In the genomic region with DNA sequence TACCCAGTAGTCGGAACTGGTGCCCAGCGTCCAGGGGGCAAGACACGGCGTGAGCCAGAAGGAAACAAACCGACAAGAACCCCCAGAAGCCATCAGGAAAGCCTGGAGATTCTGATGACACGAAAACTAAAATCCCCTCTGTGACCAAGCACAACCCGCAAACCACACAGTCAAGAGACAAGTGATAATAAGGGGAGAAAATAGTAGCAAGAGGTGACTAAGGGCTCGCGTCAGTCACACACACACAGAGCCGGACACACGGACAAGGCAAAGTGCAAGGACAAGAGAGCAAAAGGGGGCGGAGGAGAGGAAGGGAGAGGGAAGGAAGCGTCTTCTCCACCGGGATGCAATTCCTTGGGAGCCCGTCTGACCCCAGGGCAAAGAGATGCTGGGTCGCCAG, we compare ENCODE assay signal across 8 cellular contexts. TPM values are rescaled to one million over a fixed set of nuclear protein-coding genes. Genes with fewer than 3 reads are reported as not detected.
DNase-seq lines count a peak whose midpoint lies in the region; ATAC-seq, FAIRE-seq and TF ChIP-seq lines count a peak whose summit lies in the region.
"Not testable (repeated sequence)": the region's sequence is repeated elsewhere in the genome, so short reads cannot be mapped to it uniquely, and the experiment has no call there.

No MANE protein-coding gene starts in this region.

- H3K4me1 Mint-ChIP-seq in activated B cell treated with CpG ODN at 0.5 μM for 24 hours; activated naive CD8-positive, alpha-beta T cell treated with anti-CD3 and anti-CD28 coated beads, Interleukin-2, amount 50 U/mL, for 24 hours; naive B cell: not testable (repeated sequence)

- CTCF ChIA-PET in activated B cell treated with CpG ODN at 0.5 μM for 24 hours (lab: Charles Lee): not testable (repeated sequence)

- not testable (repeated sequence) for H3K36me3 Mint-ChIP-seq in activated B cell treated with CpG ODN at 0.5 μM for 24 hours (ENCODE audit: low read depth); activated naive CD8-positive, alpha-beta T cell treated with anti-CD3 and anti-CD28 coated beads, Interleukin-2, amount 50 U/mL, for 24 hours (ENCODE audit: low read depth); naive B cell

- H3K27me3 Mint-ChIP-seq in activated B cell treated with CpG ODN at 0.5 μM for 24 hours; activated naive CD8-positive, alpha-beta T cell treated with anti-CD3 and anti-CD28 coated beads, Interleukin-2, amount 50 U/mL, for 24 hours; naive B cell: not testable (repeated sequence)

- not testable (repeated sequence) for H3K27me3 ChIP-seq in heart left ventricle

- not testable (repeated sequence) for H3K4me3 ChIP-seq in heart left ventricle

- TF ChIP-seq POLR2A in heart left ventricle (IDR thresholded peaks at IDR 0.05): not testable (repeated sequence)

- H3K4me1 ChIP-seq in heart left ventricle: not testable (repeated sequence)

- not testable (repeated sequence) for H3K9me3 Mint-ChIP-seq in activated B cell treated with CpG ODN at 0.5 μM for 24 hours; activated naive CD8-positive, alpha-beta T cell treated with anti-CD3 and anti-CD28 coated beads, Interleukin-2, amount 50 U/mL, for 24 hours; naive B cell

- no CpG with 5 or more reads among the region's 16 CpGs for WGBS in heart left ventricle, 4 donors

- not testable (repeated sequence) for H3K4me3 Mint-ChIP-seq in activated B cell treated with CpG ODN at 0.5 μM for 24 hours; activated naive CD8-positive, alpha-beta T cell treated with anti-CD3 and anti-CD28 coated beads, Interleukin-2, amount 50 U/mL, for 24 hours; naive B cell

- H3K9me3 ChIP-seq in heart left ventricle: not testable (repeated sequence)

- DNase-seq in activated B cell treated with CpG ODN at 0.5 μM for 24 hours; activated naive CD8-positive, alpha-beta T cell treated with anti-CD3 and anti-CD28 coated beads, Interleukin-2, amount 50 U/mL, for 24 hours; heart left ventricle; naive B cell; urothelium cell line (ENCODE audit: low spot score): not testable (repeated sequence)

- ATAC-seq in GM18861 (IDR thresholded peaks at IDR 0.05; ENCODE audit: unreplicated experiment) (peak; percentile 25), GM21717 (IDR thresholded peaks at IDR 0.05; ENCODE audit: unreplicated experiment) (peak; percentile 18), HG02938 (IDR thresholded peaks at IDR 0.05; ENCODE audit: unreplicated experiment) (peak; percentile 20), activated B cell treated with CpG ODN at 0.5 μM for 24 hours (ENCODE audit: low read depth) (peak; percentile 14), heart left ventricle (peak in 3 of 4 donors; percentile 0 to 10 (median 7)), naive B cell (ENCODE audit: low read depth in 2 of 2) (peak; percentile 20 to 25)
- peak; percentile 27 for ATAC-seq in activated naive CD8-positive, alpha-beta T cell treated with anti-CD3 and anti-CD28 coated beads, Interleukin-2, amount 50 U/mL, for 24 hours

- not testable (repeated sequence) for H3K36me3 ChIP-seq in heart left ventricle

- FAIRE-seq in urothelium cell line (lab: Jason Lieb, UNC): peak; percentile 50

- not testable (repeated sequence) for TF ChIP-seq CTCF in activated B cell treated with CpG ODN at 0.5 μM for 24 hours (IDR thresholded peaks at IDR 0.05); heart left ventricle (IDR thresholded peaks at IDR 0.05)

- H3K27ac Mint-ChIP-seq in activated B cell treated with CpG ODN at 0.5 μM for 24 hours; activated naive CD8-positive, alpha-beta T cell treated with anti-CD3 and anti-CD28 coated beads, Interleukin-2, amount 50 U/mL, for 24 hours; naive B cell: not testable (repeated sequence)

- not testable (repeated sequence) for H3K27ac ChIP-seq in heart left ventricle

- intact Hi-C loops in activated B cell treated with CpG ODN at 0.5 μM for 24 hours (cut with micrococcal nuclease); heart left ventricle (cut with DNase I): not testable (repeated sequence)

- POLR2A ChIA-PET in activated B cell treated with CpG ODN at 0.5 μM for 24 hours (lab: Charles Lee): not testable (repeated sequence)

RNA-seq across cellular contexts. Expression of gene RPL10, which starts 9.5 kb away (rescaled TPM):
- 5,113 and 5,534 TPM in 2 replicates for total RNA-seq in activated B cell treated with CpG ODN at 0.5 μM for 24 hours
- 1,000 to 10,000 TPM; 1,381 to 3,072 (median 2,052) TPM for total RNA-seq in heart left ventricle
- 1,000 to 10,000 TPM; 2,362 to 5,995 TPM for polyA plus RNA-seq in heart left ventricle
- 1,000 to 10,000 TPM; 3,636 to 5,147 (median 4,635) TPM for polyA plus RNA-seq in naive B cell (ENCODE audit: low read depth in 6 of 6)

RNA-seq across cellular contexts. Expression of gene EMD, which starts 9.6 kb away (rescaled TPM):
- total RNA-seq in activated B cell treated with CpG ODN at 0.5 μM for 24 hours (68.4 and 70.2 TPM in 2 replicates), heart left ventricle (10 to 100 TPM; 37.6 to 76.8 (median 52.8) TPM)
- polyA plus RNA-seq in heart left ventricle (100 to 1,000 TPM in 1 of 2 donors, 10 to 100 TPM in 1; 71.9 to 152 TPM), naive B cell (ENCODE audit: low read depth in 6 of 6) (10 to 100 TPM; 25.0 to 29.6 (median 27.2) TPM)

RNA-seq across cellular contexts. Expression of gene FLNA, which starts 14.2 kb away (rescaled TPM):
- 605 and 679 TPM in 2 replicates for total RNA-seq in activated B cell treated with CpG ODN at 0.5 μM for 24 hours
- 100 to 1,000 TPM; 155 to 465 (median 234) TPM for total RNA-seq in heart left ventricle
- 100 to 1,000 TPM; 226 to 274 TPM for polyA plus RNA-seq in heart left ventricle
- polyA plus RNA-seq in naive B cell (ENCODE audit: low read depth in 6 of 6): 100 to 1,000 TPM in 2 of 6 donors, 10 to 100 TPM in 4; 39.6 to 269 (median 78.3) TPM

RNA-seq across cellular contexts. Expression of gene DNASE1L1, which starts 20.4 kb away (rescaled TPM):
- 15.3 and 15.8 TPM in 2 replicates for total RNA-seq in activated B cell treated with CpG ODN at 0.5 μM for 24 hours
- total RNA-seq in heart left ventricle: 100 to 1,000 TPM in 2 of 9 donors, 10 to 100 TPM in 7; 26.7 to 117 (median 43.8) TPM
- polyA plus RNA-seq in heart left ventricle: 10 to 100 TPM; 27.7 to 57.1 TPM
- polyA plus RNA-seq in naive B cell (ENCODE audit: low read depth in 6 of 6): 10 to 100 TPM in 5 of 6 donors, 1 to 10 TPM in 1; 9.5 to 23.1 (median 14.3) TPM

RNA-seq across cellular contexts. Expression of gene TAFAZZIN, which starts 22.7 kb away (rescaled TPM):
- 50.5 and 66.1 TPM in 2 replicates for total RNA-seq in activated B cell treated with CpG ODN at 0.5 μM for 24 hours
- 10 to 100 TPM; 29.1 to 38.6 (median 34.5) TPM for total RNA-seq in heart left ventricle
- polyA plus RNA-seq in heart left ventricle: 10 to 100 TPM; 27.2 to 51.1 TPM
- 10 to 100 TPM; 31.6 to 50.2 (median 36.6) TPM for polyA plus RNA-seq in naive B cell (ENCODE audit: low read depth in 6 of 6)
